ENCODE assay signal across 8 cellular contexts in genomic region chr4:10106421-10107039, GRCh38. TPM values are rescaled to one million over a fixed set of nuclear protein-coding genes. Genes with fewer than 3 reads are reported as not detected.
DNase-seq lines count a peak whose midpoint lies in the region; TF ChIP-seq lines count a peak whose summit lies in the region.

No MANE protein-coding gene starts in this region.

- H2BK12ac ChIP-seq in mesenchymal stem cell (ENCODE audit: low read length in 2 of 2), result peak overlapping the region; percentile 23 to 70

- peak overlapping the region; percentile 75 for H3K9ac ChIP-seq in mesenchymal stem cell (ENCODE audit: low read length)

- no peaks in the 10 kb centered on the region for H3K79me1 ChIP-seq in mesenchymal stem cell (replicated peaks; ENCODE audit: low read length, poor library complexity, severe bottlenecking)

- H3K9me3 Mint-ChIP-seq in activated CD4-positive, alpha-beta T cell treated with anti-CD3 and anti-CD28 coated beads, Interleukin-2, amount 10 ng/mL, durations not matched to agents 24 days and 14 days, result no peaks in the 10 kb centered on the region

- peak overlapping the region; percentile 45 for H3K4me2 ChIP-seq in mesenchymal stem cell (ENCODE audit: low read length, poor library complexity, severe bottlenecking)

- POLR2A ChIA-PET in AG04449 (lab: Yijun Ruan, JAX), result interaction anchor here (1.2 to 3.9 kb wide), 4 partner anchors 9 to 13 kb away, joined by 7 to 72 read pairs (median 30); partner anchors contain the start of gene WDR1

- CTCF ChIA-PET in AG04449 (lab: Yijun Ruan, JAX), result interaction anchor here (0.9 to 1.9 kb wide), 2 partner anchors 9 to 11 kb away, joined by 3 to 5 read pairs; no protein-coding TSS in a partner anchor

- H3K4me3 ChIP-seq in AG04449 (ENCODE audit: low read depth, low read length) (peak overlapping the region; percentile 46), mesenchymal stem cell (ENCODE audit: insufficient read depth in 1 of 2, low read depth in 1 of 2, low read length in 2 of 2) (peak overlapping the region in 1 of 2 experiments; percentile 63)

- H3K4me3 Mint-ChIP-seq in activated CD4-positive, alpha-beta T cell treated with anti-CD3 and anti-CD28 coated beads, Interleukin-2, amount 10 ng/mL, durations not matched to agents 24 days and 14 days, result peak overlapping the region; percentile 74

- H3K27ac ChIP-seq in cingulate gyrus (ENCODE audit: low read depth, low read length), result peak overlapping the region; percentile 83
- H3K27ac ChIP-seq in mesenchymal stem cell (ENCODE audit: low read length, poor library complexity, severe bottlenecking), result peak overlapping the region; percentile 92

- WGBS in mesenchymal stem cell, result 11% methylated on average over 11 of the region's 13 CpGs

- peak overlapping the region; percentile 89 for H3K27ac Mint-ChIP-seq in activated CD4-positive, alpha-beta T cell treated with anti-CD3 and anti-CD28 coated beads, Interleukin-2, amount 10 ng/mL, durations not matched to agents 24 days and 14 days

- H2AFZ ChIP-seq in mesenchymal stem cell (ENCODE audit: low read depth, low read length), result no peak overlapping the region

- H3K9me3 ChIP-seq in mesenchymal stem cell (ENCODE audit: control insufficient read depth, low read length), result no peaks in the 10 kb centered on the region

- peak; percentile 93 for DNase-seq in AG04449 (ENCODE audit: low read depth, low spot score)
- peak; percentile 86 for DNase-seq in HK-2 (ENCODE audit: unreplicated experiment)
- DNase-seq in activated CD4-positive, alpha-beta T cell treated with anti-CD3 and anti-CD28 coated beads, Interleukin-2, amount 10 ng/mL, durations not matched to agents 24 days and 14 days, result peak; percentile 80
- peak; percentile 95 for DNase-seq in mesenchymal stem cell
- peak; percentile 51 to 55 for DNase-seq in stimulated activated CD8-positive, alpha-beta memory T cell treated with anti-CD3 and anti-CD28 coated beads, Interleukin-2, amount 100 ng/mL, for 1 hour (ENCODE audit: low read depth in 2 of 2)
- no peak for DNase-seq in NCI-H2196 (lab: John Stamatoyannopoulos, UW; ENCODE audit: unreplicated experiment)
- DNase-seq in HuH-7.5 (ENCODE audit: low spot score), result no peak

- H3K36me3 Mint-ChIP-seq in activated CD4-positive, alpha-beta T cell treated with anti-CD3 and anti-CD28 coated beads, Interleukin-2, amount 10 ng/mL, durations not matched to agents 24 days and 14 days (ENCODE audit: low read depth), result peaks cover 85% of the 10 kb centered on the region

- no peak overlapping the region for H2BK120ac ChIP-seq in mesenchymal stem cell (ENCODE audit: low read depth, low read length)

- H3K36me3 ChIP-seq in mesenchymal stem cell (ENCODE audit: control insufficient read depth in 1 of 2, insufficient read depth in 2 of 2, low read depth in 1 of 2, low read length in 2 of 2), result peaks cover 62 to 69% of the 10 kb centered on the region in 2 experiments

- no peaks in the 10 kb centered on the region for H3K27me3 ChIP-seq in mesenchymal stem cell (ENCODE audit: control insufficient read depth in 1 of 2, insufficient read depth in 1 of 2, low read length in 2 of 2)

- TF ChIP-seq CTCF in AG04449 (IDR thresholded peaks at IDR 0.05; ENCODE audit: insufficient read depth, low read length, missing control alignments), result no peak

- peak overlapping the region; percentile 92 for H2BK15ac ChIP-seq in mesenchymal stem cell (ENCODE audit: low read depth, poor library complexity, severe bottlenecking)

- H3K4me1 Mint-ChIP-seq in activated CD4-positive, alpha-beta T cell treated with anti-CD3 and anti-CD28 coated beads, Interleukin-2, amount 10 ng/mL, durations not matched to agents 24 days and 14 days, result peaks cover 92% of the 10 kb centered on the region

- H3K23ac ChIP-seq in mesenchymal stem cell (ENCODE audit: low read length in 2 of 2), result no peak overlapping the region

- H3K4me1 ChIP-seq in mesenchymal stem cell (ENCODE audit: control insufficient read depth, insufficient read depth, low read depth, low read length), result peaks cover 78% of the 10 kb centered on the region

- H3K27me3 Mint-ChIP-seq in activated CD4-positive, alpha-beta T cell treated with anti-CD3 and anti-CD28 coated beads, Interleukin-2, amount 10 ng/mL, durations not matched to agents 24 days and 14 days, result no peaks in the 10 kb centered on the region

- peak overlapping the region; percentile 35 for H4K91ac ChIP-seq in mesenchymal stem cell (ENCODE audit: low read length)

- H2AK5ac ChIP-seq in mesenchymal stem cell (ENCODE audit: low read length, severe bottlenecking), result peak overlapping the region; percentile 72

- peak overlapping the region; percentile 60 to 75 for H3K4ac ChIP-seq in mesenchymal stem cell (ENCODE audit: low read depth in 1 of 2, low read length in 2 of 2)

- H3K18ac ChIP-seq in mesenchymal stem cell (ENCODE audit: low read depth in 1 of 2, low read length in 2 of 2), result peak overlapping the region; percentile 76 to 84

- intact Hi-C loops in activated CD4-positive, alpha-beta T cell treated with anti-CD3 and anti-CD28 coated beads, Interleukin-2, amount 10 ng/mL, durations not matched to agents 24 days and 14 days (cut with micrococcal nuclease), result loop anchor here (1.0 to 10.0 kb wide), 3 partner anchors 10 to 548 kb away; partner anchors contain the start of gene WDR1

- peak overlapping the region; percentile 76 for H2BK5ac ChIP-seq in mesenchymal stem cell (ENCODE audit: low read depth, low read length, poor library complexity, severe bottlenecking)

- peak overlapping the region; percentile 67 for H4K8ac ChIP-seq in mesenchymal stem cell (ENCODE audit: low read length)

- H3K14ac ChIP-seq in mesenchymal stem cell (ENCODE audit: low read length in 2 of 2), result peak overlapping the region in 1 of 2 experiments; percentile 73

RNA-seq across cellular contexts. Expression of gene WDR1, which starts 10.1 kb away (rescaled TPM):
- 369 and 376 TPM in 2 replicates for total RNA-seq in activated CD4-positive, alpha-beta T cell treated with anti-CD3 and anti-CD28 coated beads, Interleukin-2, amount 10 ng/mL, durations not matched to agents 24 days and 14 days
- 208 TPM for polyA plus RNA-seq in mesenchymal stem cell (2013, experiment 1 of 2)
- polyA plus RNA-seq in mesenchymal stem cell (2013, experiment 2 of 2), result 215 TPM

Comparison
In these comparisons a context has a peak if more than half of its experiments do, and no peak if none do; other contexts are left out.
1. DNase-seq: peak in AG04449 (single experiment), HK-2 (single experiment), activated CD4-positive, alpha-beta T cell treated with anti-CD3 and anti-CD28 coated beads, Interleukin-2, amount 10 ng/mL, durations not matched to agents 24 days and 14 days (single experiment), mesenchymal stem cell (single experiment) and stimulated activated CD8-positive, alpha-beta memory T cell treated with anti-CD3 and anti-CD28 coated beads, Interleukin-2, amount 100 ng/mL, for 1 hour (2 of 2); none in NCI-H2196 (single experiment) and HuH-7.5 (single experiment).